Comparison of ENCODE assay signal across 8 cellular contexts in the genomic region with DNA sequence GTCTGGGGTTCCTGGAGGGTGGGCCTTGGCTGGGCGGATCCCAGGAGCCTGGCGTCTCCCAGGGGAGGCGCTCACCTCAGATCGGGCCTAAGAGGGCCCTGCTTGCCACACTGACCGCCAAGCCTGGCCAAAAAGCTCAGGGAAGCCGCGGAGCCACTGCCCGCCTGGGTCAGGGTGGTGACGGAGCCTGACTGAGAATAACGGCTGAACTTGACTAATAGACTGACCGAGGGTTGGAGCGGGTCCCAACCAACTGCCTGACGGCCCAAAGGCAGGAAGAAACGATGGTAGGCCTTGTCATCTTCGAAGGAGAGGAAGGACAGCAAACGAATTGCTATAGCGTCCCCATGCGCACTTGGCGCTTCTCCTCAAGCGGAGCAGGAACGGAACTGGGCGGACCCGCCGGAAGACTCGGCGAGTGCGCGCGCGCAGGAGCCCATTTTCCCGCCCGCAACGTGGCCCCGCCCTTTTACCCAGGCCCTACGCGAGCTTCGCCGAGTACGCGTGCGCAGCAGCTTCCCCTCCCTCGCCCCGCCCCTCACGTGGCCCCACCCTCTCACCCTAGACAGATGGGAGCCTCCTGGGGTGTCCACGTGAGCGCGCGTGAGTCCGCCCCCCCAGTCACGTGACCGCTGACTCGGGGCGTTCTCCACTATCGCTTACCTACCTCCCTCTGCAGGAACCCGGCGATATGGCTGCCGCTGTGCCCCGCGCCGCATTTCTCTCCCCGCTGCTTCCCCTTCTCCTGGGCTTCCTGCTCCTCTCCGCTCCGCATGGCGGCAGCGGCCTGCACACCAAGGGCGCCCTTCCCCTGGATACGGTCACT. TPM values are rescaled to one million over a fixed set of nuclear protein-coding genes. Genes with fewer than 3 reads are reported as not detected.
DNase-seq lines count a peak whose midpoint lies in the region; ATAC-seq and TF ChIP-seq lines count a peak whose summit lies in the region.

A gene (plus strand): TSS at position 652 of the 826 bp plus-strand sequence. CDS start 40 bp downstream, at position 692.
A gene (minus strand): TSS at position 391 of the 826 bp plus-strand sequence. CDS start 7,895 bp downstream, outside the sequence.

- ATAC-seq in HG02610 (IDR thresholded peaks at IDR 0.05; ENCODE audit: unreplicated experiment), result peak; percentile 64

- peak within 1 kb of the TSS; percentile 91 for H3K4me3 ChIP-seq in ovary
- peak within 1 kb of the TSS; percentile 77 to 93 (median 90) for H3K4me3 ChIP-seq in thyroid gland (replicated peaks in 1 of 3)

- TF ChIP-seq POLR2A in GM10847 (IDR thresholded peaks at IDR 0.05; ENCODE audit: extremely low read depth, insufficient read length), result peak; percentile 69
- TF ChIP-seq POLR2A in ovary (IDR thresholded peaks at IDR 0.05), result peak; percentile 98
- TF ChIP-seq POLR2A in thyroid gland (IDR thresholded peaks at IDR 0.05), result peak; percentile 85 to 95

- H3K4me1 ChIP-seq in ovary (ENCODE audit: insufficient read depth) (peaks cover 14% of the 10 kb centered on the region), thyroid gland (peaks cover 22 to 42% of the 10 kb centered on the region in 2 donors)

- peak within 1 kb of the TSS; percentile 83 to 87 for H3K27ac ChIP-seq in ovary
- H3K27ac ChIP-seq in thyroid gland, result peak within 1 kb of the TSS; percentile 92 to 98 (median 95)

- H3K4me3 Mint-ChIP-seq in activated naive CD8-positive, alpha-beta T cell, result peak within 1 kb of the TSS; percentile 97

- 0 to 1% (median 1%) methylated on average over 61 to 67 of the region's 67 CpGs for WGBS in ovary, 3 donors
- 0 to 1% methylated on average over 2 to 20 of the region's 67 CpGs for WGBS in thyroid gland, 2 donors

- no peaks in the 10 kb centered on the region for H3K9me3 ChIP-seq in ovary
- H3K9me3 ChIP-seq in thyroid gland, result no peaks in the 10 kb centered on the region

- H3K27me3 ChIP-seq in ovary, result no peaks in the 10 kb centered on the region
- no peaks in the 10 kb centered on the region for H3K27me3 ChIP-seq in thyroid gland

- DNase-seq in NCI-H1092 treated with DMSO at 0.1 percent for 48 hours (lab: John Stamatoyannopoulos, UW), result peak; percentile 95
- DNase-seq in SKM-1 (lab: John Stamatoyannopoulos, UW; ENCODE audit: unreplicated experiment), result peak; percentile 69
- peak; percentile 98 to 100 (median 99) for DNase-seq in head of caudate nucleus
- DNase-seq in ovary, result peak; percentile 100
- DNase-seq in thyroid gland, result peak; percentile 100

- no peaks in the 10 kb centered on the region for H3K27me3 Mint-ChIP-seq in activated naive CD8-positive, alpha-beta T cell

- H3K9me3 Mint-ChIP-seq in activated naive CD8-positive, alpha-beta T cell (ENCODE audit: low read depth), result peaks cover 5% of the 10 kb centered on the region

- H3K36me3 Mint-ChIP-seq in activated naive CD8-positive, alpha-beta T cell, result peaks cover 21% of the 10 kb centered on the region

- TF ChIP-seq CTCF in ovary (IDR thresholded peaks at IDR 0.05) (peak; percentile 50 to 86 (median 73)), thyroid gland (IDR thresholded peaks at IDR 0.05) (peak; percentile 16 to 79 (median 62))

- H3K36me3 ChIP-seq in ovary, result no peaks in the 10 kb centered on the region
- no peaks in the 10 kb centered on the region for H3K36me3 ChIP-seq in thyroid gland

- H3K4me1 Mint-ChIP-seq in activated naive CD8-positive, alpha-beta T cell (ENCODE audit: low read depth), result peaks cover 55% of the 10 kb centered on the region

- intact Hi-C loops in head of caudate nucleus (cut with DNase I) (loop anchor here (5.0 to 10.0 kb wide), 3 partner anchors 92 to 369 kb away; a partner anchor contains a TSS), ovary (cut with DNase I) (loop anchor here in 1 of 4 donors (5.0 to 10.0 kb wide), 2 partner anchors 66 to 112 kb away; a partner anchor contains a TSS), thyroid gland (cut with DNase I) (loop anchor here (10.0 kb wide), 1 partner anchor 168 kb away; a partner anchor contains a TSS)

- no peak for TF ChIP-seq EP300 in ovary (IDR thresholded peaks at IDR 0.05)

- H3K27ac Mint-ChIP-seq in activated naive CD8-positive, alpha-beta T cell, result peak within 1 kb of the TSS; percentile 98

RNA-seq across cellular contexts. Expression of the first gene that starts in this region (rescaled TPM):
- total RNA-seq in ovary (10 to 100 TPM; 28.1 to 76.7 (median 68.3) TPM), thyroid gland (10 to 100 TPM; 66.1 to 93.3 (median 80.7) TPM)
- 100 to 1,000 TPM; 102 to 169 TPM for polyA plus RNA-seq in ovary

RNA-seq across cellular contexts. Expression of the second gene that starts in this region (rescaled TPM):
- total RNA-seq in ovary (10 to 100 TPM; 10.6 to 16.7 (median 11.3) TPM), thyroid gland (10 to 100 TPM; 20.0 to 33.0 (median 26.6) TPM)
- polyA plus RNA-seq in ovary, result 10 to 100 TPM in 1 of 2 donors, 1 to 10 TPM in 1; 9.1 to 17.9 TPM

Comparison
In these comparisons a context has a peak if more than half of its experiments do, and no peak if none do; other contexts are left out.
1. Peak in every context shown above with its lines: DNase-seq, ATAC-seq, H3K4me3 ChIP-seq and H3K27ac ChIP-seq.